Comparison of ENCODE assay signal across 19 cellular contexts in genomic region chr18:293557-293956, GRCh38. TPM values are rescaled to one million over a fixed set of nuclear protein-coding genes. Genes with fewer than 3 reads are reported as not detected.
DNase-seq lines count a peak whose midpoint lies in the region; TF ChIP-seq lines count a peak whose summit lies in the region.
"Had no signal": no experiment of that assay in that cellular context is flagged by ENCODE, and none has a peak within 500 bp of the region (broad histone marks: within the 10 kb centered on the region; RNA-seq: fewer than 3 reads in every experiment).

No MANE protein-coding gene starts in this region.

- no peak for TF ChIP-seq CTCF in endothelial cell (IDR thresholded peaks at IDR 0.05; ENCODE audit: unreplicated experiment)

- H3K4me3 Mint-ChIP-seq in endothelial cell (ENCODE audit: unreplicated experiment): no peak overlapping the region
- H3K4me3 Mint-ChIP-seq: activated CD4-positive, alpha-beta memory T cell treated with anti-CD3 and anti-CD28 coated beads, Interleukin-2, amount 10 ng/mL, durations not matched to agents 7 days and 5 days; activated naive CD8-positive, alpha-beta T cell treated with anti-CD3 and anti-CD28 coated beads, Interleukin-2, amount 10 ng/mL, durations not matched to agents 7 days and 5 days; activated T-cell treated with anti-CD3 and anti-CD28 coated beads, Interleukin-2, amount 50 U/mL, for 4 hours; WTC11 had no signal

- H3K4me1 Mint-ChIP-seq in endothelial cell (ENCODE audit: unreplicated experiment): no peaks in the 10 kb centered on the region
- H3K4me1 Mint-ChIP-seq: activated CD4-positive, alpha-beta memory T cell treated with anti-CD3 and anti-CD28 coated beads, Interleukin-2, amount 10 ng/mL, durations not matched to agents 7 days and 5 days; activated naive CD8-positive, alpha-beta T cell treated with anti-CD3 and anti-CD28 coated beads, Interleukin-2, amount 10 ng/mL, durations not matched to agents 7 days and 5 days; WTC11 had no signal

- DNase-seq in AG20443 (ENCODE audit: low spot score): peak; percentile 45
- DNase-seq in NCI-H226: peak; percentile 32
- peak; percentile 62 for DNase-seq in fibroblast of gingiva (ENCODE audit: low read depth)
- DNase-seq in myocyte (ENCODE audit: low read depth): peak; percentile 16
- no peak for DNase-seq in NCI-H2107 (lab: John Stamatoyannopoulos, UW)
- DNase-seq in T-helper 2 cell: no peak
- no peak for DNase-seq in activated naive CD4-positive, alpha-beta T cell treated with Interleukin-2 at 50 U/mL for 16 hours
- DNase-seq in endothelial cell (ENCODE audit: low spot score): no peak
- DNase-seq: activated CD4-positive, alpha-beta memory T cell treated with anti-CD3 and anti-CD28 coated beads, Interleukin-2, amount 10 ng/mL, durations not matched to agents 7 days and 5 days; activated naive CD8-positive, alpha-beta T cell treated with anti-CD3 and anti-CD28 coated beads, Interleukin-2, amount 10 ng/mL, durations not matched to agents 7 days and 5 days; activated T-cell treated with anti-CD3 and anti-CD28 coated beads, Interleukin-2, amount 50 U/mL, for 4 hours; AML-193; Caco-2; GF-D8; hypothalamus; MG63; NCI-H187; NCI-H446 treated with DMSO at 0.1 percent for 48 hours had no signal

- no peak overlapping the region for H3K27ac Mint-ChIP-seq in endothelial cell (ENCODE audit: unreplicated experiment)
- H3K27ac Mint-ChIP-seq: activated CD4-positive, alpha-beta memory T cell treated with anti-CD3 and anti-CD28 coated beads, Interleukin-2, amount 10 ng/mL, durations not matched to agents 7 days and 5 days; activated naive CD8-positive, alpha-beta T cell treated with anti-CD3 and anti-CD28 coated beads, Interleukin-2, amount 10 ng/mL, durations not matched to agents 7 days and 5 days; WTC11 had no signal

- no peaks in the 10 kb centered on the region for H3K36me3 Mint-ChIP-seq in endothelial cell (ENCODE audit: low read depth, unreplicated experiment)
- H3K36me3 Mint-ChIP-seq: activated naive CD8-positive, alpha-beta T cell treated with anti-CD3 and anti-CD28 coated beads, Interleukin-2, amount 10 ng/mL, durations not matched to agents 7 days and 5 days; WTC11 had no signal

- H3K9me3 Mint-ChIP-seq in endothelial cell (ENCODE audit: unreplicated experiment): no peaks in the 10 kb centered on the region
- H3K9me3 Mint-ChIP-seq: activated CD4-positive, alpha-beta memory T cell treated with anti-CD3 and anti-CD28 coated beads, Interleukin-2, amount 10 ng/mL, durations not matched to agents 7 days and 5 days; activated naive CD8-positive, alpha-beta T cell treated with anti-CD3 and anti-CD28 coated beads, Interleukin-2, amount 10 ng/mL, durations not matched to agents 7 days and 5 days; activated T-cell treated with anti-CD3 and anti-CD28 coated beads, Interleukin-2, amount 50 U/mL, for 4 hours; WTC11 had no signal

- peaks cover 2% of the 10 kb centered on the region for H3K27me3 Mint-ChIP-seq in endothelial cell (ENCODE audit: unreplicated experiment)
- H3K27me3 Mint-ChIP-seq: activated naive CD8-positive, alpha-beta T cell treated with anti-CD3 and anti-CD28 coated beads, Interleukin-2, amount 10 ng/mL, durations not matched to agents 7 days and 5 days had no signal

RNA-seq across cellular contexts. Expression of gene THOC1, which starts 25.7 kb away (rescaled TPM):
- total RNA-seq in myocyte (34.8 and 36.4 TPM in 2 replicates), endothelial cell (ENCODE audit: unreplicated experiment) (45.8 TPM)
- polyA plus RNA-seq in myocyte (2012): 13.9 TPM

Comparison
In these comparisons a context has a peak if more than half of its experiments do, and no peak if none do; other contexts are left out.
1. DNase-seq: peak in AG20443 (single experiment), NCI-H226 (single experiment), fibroblast of gingiva (single experiment) and myocyte (single experiment); none in NCI-H2107 (single experiment), T-helper 2 cell (0 of 5), activated naive CD4-positive, alpha-beta T cell treated with Interleukin-2 at 50 U/mL for 16 hours (single experiment) and endothelial cell (single experiment).